8 cellular contexts compared by ENCODE assay signal in genomic region chr2:217305882-217306281, GRCh38.
"Had no signal": no experiment of that assay in that cellular context is flagged by ENCODE, and none has a peak within 500 bp of the region (broad histone marks: within the 10 kb centered on the region; RNA-seq: fewer than 3 reads in every experiment).

No MANE protein-coding gene starts in this region.

- H2AFZ ChIP-seq: GM23338 had no signal

- H3K27ac Mint-ChIP-seq: GM23338, H9 had no signal

- H3K4me2 ChIP-seq: GM23338 had no signal

- H3K4me3 Mint-ChIP-seq: GM23338, H9 had no signal

- DNase-seq: H9, HCEC 1CT had no signal

- H3K27ac ChIP-seq: HL-60 had no signal

- ATAC-seq: GM23338, HepG2, K562 had no signal

- H3K4me1 Mint-ChIP-seq: GM23338 had no signal

- FAIRE-seq: H1, H54, HepG2, K562 had no signal

- H3K4me3 ChIP-seq: GM23338, K562 had no signal
